22 cellular contexts compared by ENCODE assay signal in the genomic region with DNA sequence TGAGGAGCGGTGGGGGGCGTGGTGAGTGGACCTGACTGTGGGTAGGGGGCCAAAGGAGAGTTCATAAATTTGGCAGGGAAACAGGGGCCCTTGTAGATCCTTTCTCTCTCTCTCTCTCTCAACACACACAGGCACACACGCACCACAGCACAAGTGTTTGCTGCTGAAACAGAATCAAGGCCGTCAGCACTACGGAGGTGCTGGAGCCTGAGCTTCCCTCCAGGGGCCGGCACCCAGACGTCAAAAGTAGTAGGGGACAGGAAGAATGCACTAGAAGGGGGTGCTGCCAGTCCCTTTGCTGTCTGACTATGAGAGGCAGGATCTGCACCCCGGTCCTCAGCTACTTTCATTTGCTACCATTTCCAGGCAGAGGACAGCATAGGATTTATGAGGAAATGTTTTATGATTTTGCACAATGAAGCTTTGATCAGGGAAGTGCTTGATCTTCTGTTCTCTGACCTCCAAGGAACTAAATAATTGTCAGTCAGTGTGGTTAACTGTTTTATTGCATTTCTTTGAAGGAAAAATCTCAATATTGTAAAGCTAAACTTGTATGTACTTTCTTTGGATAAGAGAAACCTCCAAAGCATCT.
"Had no signal": no experiment of that assay in that cellular context is flagged by ENCODE, and none has a peak within 500 bp of the region (broad histone marks: within the 10 kb centered on the region; RNA-seq: fewer than 3 reads in every experiment).

No MANE protein-coding gene starts in this region.

- H3K36me3 Mint-ChIP-seq: activated naive CD4-positive, alpha-beta T cell treated with anti-CD3 and anti-CD28 coated beads, Interleukin-2, amount 10 ng/mL, durations not matched to agents 7 days and 5 days; activated naive CD8-positive, alpha-beta T cell treated with anti-CD3 and anti-CD28 coated beads for 36 hours had no signal

- H3K9ac ChIP-seq: SK-N-SH had no signal

- H3K27ac ChIP-seq: breast epithelium, WERI-Rb-1 had no signal

- H3K27ac Mint-ChIP-seq: activated CD4-positive, alpha-beta memory T cell treated with anti-CD3 and anti-CD28 coated beads, Interleukin-2, amount 10 ng/mL, durations not matched to agents 7 days and 5 days; activated CD4-positive, alpha-beta T cell treated with anti-CD3 and anti-CD28 coated beads for 36 hours; activated naive CD4-positive, alpha-beta T cell treated with anti-CD3 and anti-CD28 coated beads, Interleukin-2, amount 10 ng/mL, durations not matched to agents 7 days and 5 days; activated naive CD8-positive, alpha-beta T cell treated with anti-CD3 and anti-CD28 coated beads for 36 hours; activated T-cell treated with anti-CD3 and anti-CD28 coated beads, Interleukin-2, amount 50 U/mL, for 72 hours; activated T-helper 2 cell treated with anti-CD3 and anti-CD28 coated beads, Interferon-gamma antibody, Interleukin-2, Interleukin-4, amounts not matched to agents 10 μg/mL and 5 μg/mL and 100 μg/mL, durations not matched to agents 14 hours and 24 hours and 36 hours had no signal

- H3K4me3 ChIP-seq: breast epithelium had no signal

- H3K36me3 ChIP-seq: breast epithelium, WERI-Rb-1 had no signal

- H3K4me1 ChIP-seq: breast epithelium had no signal

- DNase-seq: activated CD4-positive, alpha-beta memory T cell treated with anti-CD3 and anti-CD28 coated beads, Interleukin-2, amount 10 ng/mL, durations not matched to agents 7 days and 5 days; activated CD4-positive, alpha-beta T cell treated with anti-CD3 and anti-CD28 coated beads for 36 hours; activated CD4-positive, alpha-beta T cell treated with anti-CD3 and anti-CD28 coated beads, Interleukin-2, amount 50 U/mL, for 1 hour; activated gamma-delta T cell treated with Interleukin-2 at 50 U/mL for 16 hours; activated naive CD4-positive, alpha-beta T cell treated with anti-CD3 and anti-CD28 coated beads, Interleukin-2, amount 10 ng/mL, durations not matched to agents 7 days and 5 days; activated naive CD8-positive, alpha-beta T cell treated with anti-CD3 and anti-CD28 coated beads for 36 hours; activated T-cell treated with anti-CD3 and anti-CD28 coated beads for 4 hours; activated T-cell treated with anti-CD3 and anti-CD28 coated beads, Interleukin-2, amount 50 U/mL, for 72 hours; Kasumi-1; KBM-7; NCI-H1105 treated with DMSO at 0.1 percent for 48 hours; NCI-H1436 treated with DMSO at 0.1 percent for 48 hours; NCI-H2171; NCI-H226; NCI-H510A; NCI-H526 treated with DMSO at 0.1 percent for 48 hours; NCI-H82; SK-N-SH; T-helper 1 cell; WERI-Rb-1 had no signal

- H3K4me3 Mint-ChIP-seq: activated CD4-positive, alpha-beta memory T cell treated with anti-CD3 and anti-CD28 coated beads, Interleukin-2, amount 10 ng/mL, durations not matched to agents 7 days and 5 days; activated CD4-positive, alpha-beta T cell treated with anti-CD3 and anti-CD28 coated beads for 36 hours; activated naive CD4-positive, alpha-beta T cell treated with anti-CD3 and anti-CD28 coated beads, Interleukin-2, amount 10 ng/mL, durations not matched to agents 7 days and 5 days; activated naive CD8-positive, alpha-beta T cell treated with anti-CD3 and anti-CD28 coated beads for 36 hours; activated T-cell treated with anti-CD3 and anti-CD28 coated beads, Interleukin-2, amount 50 U/mL, for 72 hours had no signal

- H3K9me3 ChIP-seq: breast epithelium, SK-N-SH had no signal

- H3K9me3 Mint-ChIP-seq: activated CD4-positive, alpha-beta memory T cell treated with anti-CD3 and anti-CD28 coated beads, Interleukin-2, amount 10 ng/mL, durations not matched to agents 7 days and 5 days; activated naive CD4-positive, alpha-beta T cell treated with anti-CD3 and anti-CD28 coated beads, Interleukin-2, amount 10 ng/mL, durations not matched to agents 7 days and 5 days; activated naive CD8-positive, alpha-beta T cell treated with anti-CD3 and anti-CD28 coated beads for 36 hours; activated T-cell treated with anti-CD3 and anti-CD28 coated beads, Interleukin-2, amount 50 U/mL, for 72 hours; activated T-helper 2 cell treated with anti-CD3 and anti-CD28 coated beads, Interferon-gamma antibody, Interleukin-2, Interleukin-4, amounts not matched to agents 10 μg/mL and 5 μg/mL and 100 μg/mL, durations not matched to agents 14 hours and 24 hours and 36 hours had no signal

- H3K4me2 ChIP-seq: SK-N-SH had no signal

- H3K4me1 Mint-ChIP-seq: activated CD4-positive, alpha-beta memory T cell treated with anti-CD3 and anti-CD28 coated beads, Interleukin-2, amount 10 ng/mL, durations not matched to agents 7 days and 5 days; activated CD4-positive, alpha-beta T cell treated with anti-CD3 and anti-CD28 coated beads for 36 hours; activated naive CD4-positive, alpha-beta T cell treated with anti-CD3 and anti-CD28 coated beads, Interleukin-2, amount 10 ng/mL, durations not matched to agents 7 days and 5 days; activated naive CD8-positive, alpha-beta T cell treated with anti-CD3 and anti-CD28 coated beads for 36 hours had no signal

- H3K27me3 Mint-ChIP-seq: activated CD4-positive, alpha-beta T cell treated with anti-CD3 and anti-CD28 coated beads for 36 hours had no signal

- H3K27me3 ChIP-seq: breast epithelium had no signal

- ATAC-seq: activated CD4-positive, alpha-beta T cell treated with anti-CD3 and anti-CD28 coated beads for 36 hours; activated T-cell treated with anti-CD3 and anti-CD28 coated beads, Interleukin-2, amount 50 U/mL, for 72 hours had no signal
